9 cellular contexts compared by ENCODE assay signal in genomic region chr4:113673450-113673849, GRCh38.
DNase-seq lines count a peak whose midpoint lies in the region; ATAC-seq, FAIRE-seq and TF ChIP-seq lines count a peak whose summit lies in the region.
"Had no signal": no experiment of that assay in that cellular context is flagged by ENCODE, and none has a peak within 500 bp of the region (broad histone marks: within the 10 kb centered on the region; RNA-seq: fewer than 3 reads in every experiment).

No MANE protein-coding gene starts in this region.

- RAD21 ChIA-PET in GM12878 (lab: Charles Lee; ENCODE audit: unreplicated experiment), result interaction anchor here (0.6 to 3.1 kb wide), 15 partner anchors 8 to 219 kb away, joined by 3 to 24 read pairs (median 6); no protein-coding TSS in a partner anchor

- no peak for DNase-seq in SK-N-SH
- DNase-seq in NCI-H69 (lab: John Stamatoyannopoulos, UW), result peak; percentile 70
- DNase-seq in GM12878 (ENCODE audit: low read depth, low spot score), result no peak
- peak; percentile 27 to 41 for DNase-seq in stimulated activated CD4-positive, alpha-beta T cell treated with anti-CD3 and anti-CD28 coated beads, Interleukin-2, amount 100 ng/mL, for 24 hours
- DNase-seq in GOT3 (lab: John Stamatoyannopoulos, UW), result no peak
- DNase-seq in AG08396 (ENCODE audit: low spot score), result no peak

- no TSS peak for BruUV-seq in GM12878 (replicated peaks; lab: Mats Ljungman, UMichigan)

- H3K4me3 ChIP-seq in SK-N-SH (ENCODE audit: low read depth in 2 of 2, low read length in 1 of 2), result no peak overlapping the region
- H3K4me3 ChIP-seq in GM12878, result no peak overlapping the region

- H4K20me1 ChIP-seq in SK-N-SH (ENCODE audit: insufficient read depth) (peaks cover 9% of the 10 kb centered on the region), GM12878 (ENCODE audit: control insufficient read depth, insufficient read depth) (no peaks in the 10 kb centered on the region)

- peak; percentile 48 for ATAC-seq in SK-N-SH treated with all-trans-retinoic acid at 6 μM for 48 hours
- ATAC-seq in HG02588 (IDR thresholded peaks at IDR 0.05; ENCODE audit: unreplicated experiment), result peak; percentile 97
- ATAC-seq in GM12878, result peak; percentile 98

- WGBS in SK-N-SH (ENCODE audit: low lambda C conversion rate), result 78% methylated on average over 2 of the region's 2 CpGs
- 98% methylated on average over 2 of the region's 2 CpGs for WGBS in GM12878 (ENCODE audit: insufficient coverage, insufficient replicate concordance, low lambda C conversion rate, missing lambda C conversion rate)

- H3K9me3 ChIP-seq in SK-N-SH, result no peaks in the 10 kb centered on the region
- no peaks in the 10 kb centered on the region for H3K9me3 ChIP-seq in GM12878 (replicated peaks; ENCODE audit: control insufficient read depth, insufficient read depth, low read length)

- TF ChIP-seq CTCF in SK-N-SH (IDR thresholded peaks at IDR 0.05) (no peak), GM12878 (IDR thresholded peaks at IDR 0.05 in 2 of 3, conservative IDR thresholded peaks at IDR 0.05 in 1 of 3; ENCODE audit: control insufficient read depth in 2 of 3, extremely low read depth in 1 of 3, insufficient read depth in 1 of 3, low read depth in 3 of 3, low read length in 3 of 3) (peak in 2 of 3 experiments; percentile 6 to 15; a peak in 2 of 6 replicates)

- no peak for TF ChIP-seq EP300 in SK-N-SH (IDR thresholded peaks at IDR 0.05; ENCODE audit: borderline replicate concordance in 1 of 2, low read depth in 1 of 2, low read length in 1 of 2)
- TF ChIP-seq EP300 in GM12878 (IDR thresholded peaks at IDR 0.05; ENCODE audit: borderline replicate concordance in 1 of 2, control insufficient read depth in 1 of 2, low read depth in 2 of 2, low read length in 2 of 2), result no peak

- no peaks in the 10 kb centered on the region for H3K27me3 ChIP-seq in SK-N-SH (ENCODE audit: insufficient read depth)
- H3K27me3 ChIP-seq in GM12878 (replicated peaks in 1 of 2; ENCODE audit: control insufficient read depth in 2 of 2, insufficient read depth in 2 of 2, low read length in 1 of 2), result no peaks in the 10 kb centered on the region

- H3K79me2 ChIP-seq in SK-N-SH (ENCODE audit: insufficient read depth), result peaks cover 46% of the 10 kb centered on the region
- peaks cover 5% of the 10 kb centered on the region for H3K79me2 ChIP-seq in GM12878 (ENCODE audit: control insufficient read depth, insufficient read depth, low read length)

- POLR2A ChIA-PET in SK-N-SH (lab: Yijun Ruan, JAX), result no interaction called here
- POLR2A ChIA-PET in GM12878 (lab: Charles Lee), result interaction anchor here (0.6 to 1.4 kb wide), 5 partner anchors 8 to 33 kb away, joined by 3 to 4 read pairs (median 4); no protein-coding TSS in a partner anchor

- FAIRE-seq in GM12878 (lab: Jason Lieb, UNC), result no peak

- SMC1A ChIA-PET in GM12878 (lab: Charles Lee; ENCODE audit: uncharacterized antibody, unreplicated experiment), result interaction anchor here (0.8 to 18.9 kb wide), 21 partner anchors 8 to 133 kb away, joined by 3 to 282 read pairs (median 6); no protein-coding TSS in a partner anchor

- TF ChIP-seq POLR2A in GM12878 (IDR thresholded peaks at IDR 0.05; ENCODE audit: low read depth, low read length), result no peak

- TF ChIP-seq RAD21 in SK-N-SH (IDR thresholded peaks at IDR 0.05; ENCODE audit: low read length), result no peak
- 0 out of 2 replicates have a peak, but pooled peaks have one; percentile 24 for TF ChIP-seq RAD21 in GM12878 (IDR thresholded peaks at IDR 0.05; ENCODE audit: insufficient read depth, low read depth, low read length)

- no peaks in the 10 kb centered on the region for H3K9me2 ChIP-seq in SK-N-SH

- H3K27ac ChIP-seq in SK-N-SH (ENCODE audit: low read depth in 2 of 2, low read length in 1 of 2) (no peak overlapping the region), GM12878 (ENCODE audit: control insufficient read depth, insufficient read depth) (no peak overlapping the region)
- H3K27ac ChIP-seq: C4-2B had no signal

- H3K36me3 ChIP-seq in SK-N-SH (replicated peaks in 1 of 2; ENCODE audit: control insufficient read depth in 1 of 2, insufficient read depth in 2 of 2, low read length in 1 of 2), result peaks cover 2 to 33% of the 10 kb centered on the region in 2 experiments
- H3K36me3 ChIP-seq in GM12878 (ENCODE audit: control insufficient read depth in 2 of 2, insufficient read depth in 2 of 2, low read length in 1 of 2), result peaks cover 4 to 11% of the 10 kb centered on the region in 2 experiments; a peak in 3 of 4 replicates

- CTCF ChIA-PET in SK-N-SH (lab: Yijun Ruan, JAX), result no interaction called here
- CTCF ChIA-PET in GM12878 (lab: Yijun Ruan, JAX), result interaction anchor here (0.7 to 3.0 kb wide), 23 partner anchors 8 to 160 kb away, joined by 3 to 14 read pairs (median 4); no protein-coding TSS in a partner anchor

- H3F3A ChIP-seq in SK-N-SH (replicated peaks; ENCODE audit: insufficient read depth), result peaks cover 14% of the 10 kb centered on the region

- no peak overlapping the region for H3K9ac ChIP-seq in SK-N-SH
- H3K9ac ChIP-seq in GM12878 (ENCODE audit: control insufficient read depth, insufficient read depth, low read length), result no peak overlapping the region

- no peak overlapping the region; the same call in 1 of the 2 replicates for H3K4me2 ChIP-seq in SK-N-SH
- no peak overlapping the region for H3K4me2 ChIP-seq in GM12878 (ENCODE audit: control insufficient read depth, insufficient read depth)

- in situ Hi-C loops in GM12878 (cut with MboI), result no loop called here

- H2AFZ ChIP-seq in SK-N-SH (ENCODE audit: low read depth), result no peak overlapping the region
- no peak overlapping the region for H2AFZ ChIP-seq in GM12878 (ENCODE audit: control insufficient read depth, low read depth, low read length)

- intact Hi-C loops in GM12878 (cut with micrococcal nuclease; ENCODE audit: unreplicated experiment), result no loop called here

- H3K4me1 ChIP-seq in SK-N-SH (ENCODE audit: control insufficient read depth in 1 of 2, insufficient read depth in 2 of 2, low read depth in 1 of 2, low read length in 1 of 2) (peaks cover 6 to 23% of the 10 kb centered on the region in 2 experiments; a peak in 3 of 4 replicates), GM12878 (ENCODE audit: control insufficient read depth, insufficient read depth, low read length) (no peaks in the 10 kb centered on the region)

TF ChIP-seq in SK-N-SH, 30 proteins besides CTCF, POLR2A, EP300 and RAD21:
- TF ChIP-seq USF1 (IDR thresholded peaks at IDR 0.05; ENCODE audit: borderline replicate concordance, low read depth), result no peak

TF ChIP-seq in GM12878, 131 proteins besides CTCF, POLR2A, EP300 and RAD21:
- TF ChIP-seq RAD51 (IDR thresholded peaks at IDR 0.05) (peak; percentile 64), TCF3 (IDR thresholded peaks at IDR 0.05; ENCODE audit: borderline replicate concordance, insufficient read depth, low read depth, low read length) (no peak), BHLHE40 (IDR thresholded peaks at IDR 0.05; ENCODE audit: borderline replicate concordance in 1 of 2, low read depth in 2 of 2, low read length in 1 of 2) (peak in 1 of 2 experiments; percentile 63; a peak in 1 of 4 replicates), CBX5 (IDR thresholded peaks at IDR 0.05; ENCODE audit: low read depth) (no peak), JUNB (IDR thresholded peaks at IDR 0.05) (peak; percentile 6; the same call in 1 of the 2 replicates), SPI1 (IDR thresholded peaks at IDR 0.05; ENCODE audit: borderline replicate concordance, insufficient read depth, low read depth, low read length) (peak; percentile 19; the same call in 1 of the 2 replicates), SMC3 (IDR thresholded peaks at IDR 0.05; ENCODE audit: borderline replicate concordance, low read length) (peak; percentile 15; the same call in 1 of the 2 replicates), IKZF1 (conservative IDR thresholded peaks at IDR 0.05) (0 out of 2 replicates have a peak, but pooled peaks have one; percentile 32)

Comparison
In these comparisons a context has a peak if more than half of its experiments do, and no peak if none do; other contexts are left out.
1. ATAC-seq: peak in every context shown above with its lines; median percentile 98 in GM12878; 97 in HG02588; 48 in SK-N-SH treated with all-trans-retinoic acid at 6 μM for 48 hours.
2. DNase-seq: peak in NCI-H69 (single experiment) and stimulated activated CD4-positive, alpha-beta T cell treated with anti-CD3 and anti-CD28 coated beads, Interleukin-2, amount 100 ng/mL, for 24 hours (2 of 2); none in SK-N-SH (single experiment), GM12878 (single experiment), GOT3 (single experiment) and AG08396 (single experiment).